Comparison of ENCODE assay signal across 8 cellular contexts in the genomic region with DNA sequence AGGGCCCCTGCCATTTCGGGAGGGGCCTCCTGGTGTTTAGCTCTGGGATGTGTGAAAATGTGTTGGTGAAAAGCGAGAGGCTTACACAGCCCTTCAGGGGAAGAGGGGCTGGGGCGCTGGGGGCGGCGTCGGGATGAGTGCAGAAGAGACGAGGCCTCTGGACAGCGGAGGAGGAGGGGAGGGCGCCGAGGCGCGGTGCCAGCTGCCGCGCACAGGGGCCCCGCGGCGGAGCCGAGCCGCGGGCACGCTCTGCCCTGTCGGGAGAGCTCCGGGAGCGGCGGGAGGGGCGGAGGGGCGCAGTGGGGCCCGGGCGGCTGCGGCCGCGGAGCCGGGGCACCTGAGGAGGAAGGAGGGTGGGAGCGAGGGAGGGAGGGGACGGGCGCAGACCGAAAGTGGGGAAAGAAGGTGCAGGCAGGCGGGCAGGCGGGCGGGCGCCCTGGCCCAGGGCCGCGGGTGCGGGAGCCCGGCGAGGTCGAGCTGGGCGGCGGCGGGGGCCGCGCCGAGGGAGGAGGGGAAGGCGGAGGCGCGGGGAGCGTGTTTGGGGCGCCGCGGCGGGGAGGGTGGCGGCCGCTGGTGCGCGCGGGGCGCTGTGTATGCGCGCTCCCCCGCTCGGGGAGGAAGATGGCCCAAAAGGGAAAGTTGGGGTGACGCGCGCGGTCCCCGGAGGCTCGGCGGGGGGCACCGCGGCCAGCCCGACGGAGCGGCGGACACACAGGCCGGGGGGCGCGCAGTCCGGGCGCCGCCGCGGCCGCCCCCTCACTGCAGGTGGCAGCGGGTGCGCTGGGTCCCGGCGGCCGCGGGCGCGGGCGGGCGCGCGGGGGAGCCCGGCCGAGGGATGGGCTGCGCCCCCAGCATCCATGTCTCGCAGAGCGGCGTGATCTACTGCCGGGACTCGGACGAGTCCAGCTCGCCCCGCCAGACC. TPM values are rescaled to one million over a fixed set of nuclear protein-coding genes. Genes with fewer than 3 reads are reported as not detected.
DNase-seq lines count a peak whose midpoint lies in the region; ATAC-seq and TF ChIP-seq lines count a peak whose summit lies in the region.

A gene with protein sequence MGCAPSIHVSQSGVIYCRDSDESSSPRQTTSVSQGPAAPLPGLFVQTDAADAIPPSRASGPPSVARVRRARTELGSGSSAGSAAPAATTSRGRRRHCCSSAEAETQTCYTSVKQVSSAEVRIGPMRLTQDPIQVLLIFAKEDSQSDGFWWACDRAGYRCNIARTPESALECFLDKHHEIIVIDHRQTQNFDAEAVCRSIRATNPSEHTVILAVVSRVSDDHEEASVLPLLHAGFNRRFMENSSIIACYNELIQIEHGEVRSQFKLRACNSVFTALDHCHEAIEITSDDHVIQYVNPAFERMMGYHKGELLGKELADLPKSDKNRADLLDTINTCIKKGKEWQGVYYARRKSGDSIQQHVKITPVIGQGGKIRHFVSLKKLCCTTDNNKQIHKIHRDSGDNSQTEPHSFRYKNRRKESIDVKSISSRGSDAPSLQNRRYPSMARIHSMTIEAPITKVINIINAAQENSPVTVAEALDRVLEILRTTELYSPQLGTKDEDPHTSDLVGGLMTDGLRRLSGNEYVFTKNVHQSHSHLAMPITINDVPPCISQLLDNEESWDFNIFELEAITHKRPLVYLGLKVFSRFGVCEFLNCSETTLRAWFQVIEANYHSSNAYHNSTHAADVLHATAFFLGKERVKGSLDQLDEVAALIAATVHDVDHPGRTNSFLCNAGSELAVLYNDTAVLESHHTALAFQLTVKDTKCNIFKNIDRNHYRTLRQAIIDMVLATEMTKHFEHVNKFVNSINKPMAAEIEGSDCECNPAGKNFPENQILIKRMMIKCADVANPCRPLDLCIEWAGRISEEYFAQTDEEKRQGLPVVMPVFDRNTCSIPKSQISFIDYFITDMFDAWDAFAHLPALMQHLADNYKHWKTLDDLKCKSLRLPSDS (plus strand): TSS at position 590 of the 922 bp plus-strand sequence. CDS start 246 bp downstream, at position 836.

- DNase-seq in AG09309 (ENCODE audit: low read depth) = no peak
- no peak for DNase-seq in HFF-Myc (ENCODE audit: extremely low read depth, low read depth)
- DNase-seq in breast epithelium (ENCODE audit: low spot score in 2 of 2) = no peak
- DNase-seq in lower lobe of right lung = peak; percentile 49
- no peak for DNase-seq in G401 (ENCODE audit: low spot score)
- no peak for DNase-seq in HT-29 (ENCODE audit: low spot score)

- peak within 1 kb of the TSS; percentile 20 for H3K4me3 ChIP-seq in AG09309 (ENCODE audit: control insufficient read depth, low read depth, low read length)
- peak within 1 kb of the TSS; percentile 23 for H3K4me3 ChIP-seq in HFF-Myc (replicated peaks; ENCODE audit: low read depth, low read length)
- H3K4me3 ChIP-seq in breast epithelium = peak within 1 kb of the TSS; percentile 45 to 88 (median 63)
- peak within 1 kb of the TSS; percentile 58 for H3K4me3 ChIP-seq in lower lobe of right lung

- TF ChIP-seq CTCF in AG09309 (IDR thresholded peaks at IDR 0.05; ENCODE audit: control insufficient read depth, insufficient read depth, low read depth, low read length, missing control alignments) = no peak
- TF ChIP-seq CTCF in HFF-Myc (IDR thresholded peaks at IDR 0.05; ENCODE audit: low read depth, low read length, missing control alignments) = no peak
- no peak for TF ChIP-seq CTCF in breast epithelium (IDR thresholded peaks at IDR 0.05)
- no peak for TF ChIP-seq CTCF in lower lobe of right lung (IDR thresholded peaks at IDR 0.05)

- peak; percentile 57 to 58 for ATAC-seq in lower lobe of right lung
- ATAC-seq in HG02610 (IDR thresholded peaks at IDR 0.05; ENCODE audit: unreplicated experiment) = no peak

- in situ Hi-C loops in G401 (cut with HindIII; ENCODE audit: low sequenced_read_pairs) = no loop called here

- no peaks in the 10 kb centered on the region for H3K27me3 ChIP-seq in breast epithelium
- H3K27me3 ChIP-seq in lower lobe of right lung (ENCODE audit: low read depth) = peaks cover 42% of the 10 kb centered on the region

- H3K36me3 ChIP-seq in breast epithelium (no peaks in the 10 kb centered on the region), lower lobe of right lung (no peaks in the 10 kb centered on the region)

- intact Hi-C loops in breast epithelium (cut with DNase I; ENCODE audit: low total_unique reads) (no loop called here), lower lobe of right lung (cut with DNase I) (no loop called here)

- H3K27ac ChIP-seq in breast epithelium = no peak within 1 kb of the TSS
- no peak within 1 kb of the TSS for H3K27ac ChIP-seq in lower lobe of right lung
- H3K27ac ChIP-seq in temporal lobe (ENCODE audit: low read depth, low read length) = peak within 1 kb of the TSS; percentile 39

- H3K9me3 ChIP-seq in breast epithelium (no peaks in the 10 kb centered on the region), lower lobe of right lung (no peaks in the 10 kb centered on the region)

- TF ChIP-seq POLR2A in breast epithelium (IDR thresholded peaks at IDR 0.05) = no peak

- H3K4me1 ChIP-seq in breast epithelium = no peaks in the 10 kb centered on the region
- H3K4me1 ChIP-seq in lower lobe of right lung = peaks cover 9% of the 10 kb centered on the region

RNA-seq across cellular contexts. Expression of the gene that starts here (rescaled TPM):
- total RNA-seq in breast epithelium (10 to 100 TPM in 1 of 3 donors, 1 to 10 TPM in 2; 4.9 to 57.1 (median 8.6) TPM), lower lobe of right lung (5.3 TPM), temporal lobe (8.9 TPM)
- total RNA-seq in G401 (2014; rRNA removed; shearing (Covaris generic)) = 0.68 and 5.6 TPM in 2 replicates
- total RNA-seq in HT-29 (2014; rRNA removed; shearing (Covaris generic)) = not detected in 2 replicates
